In the genomic region with DNA sequence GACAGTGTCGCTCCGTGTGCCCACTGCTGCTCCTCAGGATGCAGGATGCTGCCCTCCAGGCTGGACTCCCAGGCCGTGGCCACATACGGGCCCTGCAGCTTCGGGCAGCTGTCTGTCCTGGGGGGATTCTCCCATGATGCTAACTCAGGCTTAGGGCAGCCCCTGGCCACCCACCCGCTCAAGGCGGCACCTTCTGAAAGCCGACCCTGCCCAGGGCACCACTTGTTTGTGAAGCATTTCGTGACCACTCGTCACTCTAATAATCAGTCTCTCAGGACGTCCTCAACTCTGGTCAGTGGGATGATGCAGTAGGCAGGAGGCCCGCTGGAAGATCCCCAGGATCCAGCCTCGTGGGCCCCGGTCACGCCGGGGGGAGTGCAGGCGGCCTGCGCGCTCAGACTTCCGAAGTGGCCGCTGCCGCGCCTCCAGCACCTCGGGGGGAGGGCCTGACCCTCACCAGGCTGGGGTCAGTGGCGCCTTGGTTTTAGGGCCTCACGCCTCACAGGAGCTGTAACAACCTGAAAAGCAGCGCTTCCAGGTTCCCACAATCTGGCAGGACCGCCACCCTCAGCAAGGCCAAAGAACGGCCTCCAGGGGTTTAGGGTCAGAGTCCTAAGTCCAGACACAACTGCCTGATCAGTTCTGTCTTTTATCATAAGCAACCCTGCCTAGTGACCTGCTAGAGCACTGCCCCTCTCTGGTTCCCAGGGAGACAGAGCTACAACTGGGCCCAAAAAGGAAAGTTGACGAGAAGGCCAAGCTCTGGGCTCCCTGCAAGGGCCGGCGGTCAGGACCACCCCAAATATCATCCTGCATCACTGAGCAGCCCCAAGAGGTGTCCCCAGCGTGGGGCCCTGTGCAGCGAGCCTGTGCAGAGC, we compare ENCODE assay signal across 1 cellular context.
A peak's percentile ranks its signal among the peaks of the same experiment; 100 is the strongest.
TF ChIP-seq lines count a peak whose summit lies in the region.

No MANE protein-coding gene starts in this region.

TF ChIP-seq in K562, 482 proteins besides CTCF, POLR2A, EP300 and RAD21:
- TF ChIP-seq, protein P1, sequence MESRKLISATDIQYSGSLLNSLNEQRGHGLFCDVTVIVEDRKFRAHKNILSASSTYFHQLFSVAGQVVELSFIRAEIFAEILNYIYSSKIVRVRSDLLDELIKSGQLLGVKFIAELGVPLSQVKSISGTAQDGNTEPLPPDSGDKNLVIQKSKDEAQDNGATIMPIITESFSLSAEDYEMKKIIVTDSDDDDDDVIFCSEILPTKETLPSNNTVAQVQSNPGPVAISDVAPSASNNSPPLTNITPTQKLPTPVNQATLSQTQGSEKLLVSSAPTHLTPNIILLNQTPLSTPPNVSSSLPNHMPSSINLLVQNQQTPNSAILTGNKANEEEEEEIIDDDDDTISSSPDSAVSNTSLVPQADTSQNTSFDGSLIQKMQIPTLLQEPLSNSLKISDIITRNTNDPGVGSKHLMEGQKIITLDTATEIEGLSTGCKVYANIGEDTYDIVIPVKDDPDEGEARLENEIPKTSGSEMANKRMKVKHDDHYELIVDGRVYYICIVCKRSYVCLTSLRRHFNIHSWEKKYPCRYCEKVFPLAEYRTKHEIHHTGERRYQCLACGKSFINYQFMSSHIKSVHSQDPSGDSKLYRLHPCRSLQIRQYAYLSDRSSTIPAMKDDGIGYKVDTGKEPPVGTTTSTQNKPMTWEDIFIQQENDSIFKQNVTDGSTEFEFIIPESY (CRISPR knock-in tag; IDR thresholded peaks at IDR 0.05), result peak; percentile 73
- TF ChIP-seq POLR2G (IDR thresholded peaks at IDR 0.05; ENCODE audit: low read depth, low read length) (0 out of 2 replicates have a peak, but pooled peaks have one; percentile 25), BRCA1 (IDR thresholded peaks at IDR 0.05) (no peak), BRCA1 (CRISPR knock-in tag; IDR thresholded peaks at IDR 0.05) (no peak)
